Comparison of ENCODE assay signal across 2 cellular contexts in genomic region chr3:149592758-149593240, GRCh38.
A peak's percentile ranks its signal among the peaks of the same experiment; 100 is the strongest.
TF ChIP-seq lines count a peak whose summit lies in the region.

No MANE protein-coding gene starts in this region.

TF ChIP-seq in IMR-90, 13 proteins besides CTCF, POLR2A, EP300 and RAD21:
- TF ChIP-seq BHLHE40 (IDR thresholded peaks at IDR 0.05; ENCODE audit: low read depth, low read length) (no peak), CHD1 (IDR thresholded peaks at IDR 0.05; ENCODE audit: low read depth, low read length) (no peak), USF2 (IDR thresholded peaks at IDR 0.05; ENCODE audit: low read depth, low read length) (no peak), RCOR1 (IDR thresholded peaks at IDR 0.05; ENCODE audit: insufficient replicate concordance, low read length) (no peak), MAFK (IDR thresholded peaks at IDR 0.05; ENCODE audit: low read depth, low read length) (no peak), SMC3 (IDR thresholded peaks at IDR 0.05; ENCODE audit: low read depth, low read length) (no peak), ELK1 (IDR thresholded peaks at IDR 0.05; ENCODE audit: borderline replicate concordance, low read depth, low read length) (no peak), NFE2L2 (IDR thresholded peaks at IDR 0.05; ENCODE audit: low read depth, low read length) (no peak), MAZ (IDR thresholded peaks at IDR 0.05; ENCODE audit: borderline replicate concordance, low read depth, low read length) (no peak), RFX5 (IDR thresholded peaks at IDR 0.05; ENCODE audit: low read depth, low read length) (no peak), CEBPB (IDR thresholded peaks at IDR 0.05; ENCODE audit: low read depth, low read length) (no peak), FOS (IDR thresholded peaks at IDR 0.05; ENCODE audit: low read depth, low read length) (no peak), MXI1 (IDR thresholded peaks at IDR 0.05; ENCODE audit: borderline replicate concordance, low read depth, low read length) (no peak)

TF ChIP-seq in liver, 16 proteins besides CTCF, POLR2A, EP300 and RAD21:
- TF ChIP-seq GABPA (IDR thresholded peaks at IDR 0.05 in 1 of 2, conservative IDR thresholded peaks at IDR 0.05 in 1 of 2) (no peak), NR2F2 (IDR thresholded peaks at IDR 0.05) (peak; percentile 22)
TF ChIP-seq in liver: peak in this region for 1.
